7 cellular contexts compared by ENCODE assay signal in genomic region chr9:41272879-41273548, GRCh38.
DNase-seq lines count a peak whose midpoint lies in the region; ATAC-seq and TF ChIP-seq lines count a peak whose summit lies in the region.
"Not testable (repeated sequence)": the region's sequence is repeated elsewhere in the genome, so short reads cannot be mapped to it uniquely, and the experiment has no call there.

No MANE protein-coding gene starts in this region.

- not testable (repeated sequence) for H3K36me3 Mint-ChIP-seq in activated CD8-positive, alpha-beta memory T cell treated with anti-CD3 and anti-CD28 coated beads, Interleukin-2, amount 10 ng/mL, durations not matched to agents 7 days and 5 days

- H3K9ac ChIP-seq in Loucy (ENCODE audit: low read depth, low read length, poor library complexity, severe bottlenecking); colonic mucosa (ENCODE audit: low read depth in 2 of 2, low read length in 2 of 2): not testable (repeated sequence)

- H3K27me3 ChIP-seq in Loucy (ENCODE audit: insufficient read depth, low read length, poor library complexity, severe bottlenecking); colonic mucosa; kidney epithelial cell (ENCODE audit: control insufficient read depth, insufficient read depth, low read length): not testable (repeated sequence)
- peaks cover 0 to 20% (median 3%) of the 10 kb centered on the region in 3 donors for H3K27me3 ChIP-seq in sigmoid colon

- 10 to 17% methylated on average over 39 of the region's 49 CpGs for WGBS in sigmoid colon, 2 donors

- H3K4me3 ChIP-seq in Loucy (ENCODE audit: low read length, poor library complexity, severe bottlenecking) (peak overlapping the region; percentile 59), colonic mucosa (peak overlapping the region; percentile 38), kidney epithelial cell (ENCODE audit: low read depth, low read length) (peak overlapping the region; percentile 32), sigmoid colon (peak overlapping the region; percentile 22 to 51 (median 45))

- not testable (repeated sequence) for H4K20me1 ChIP-seq in Loucy (ENCODE audit: insufficient read depth, low read length, poor library complexity, severe bottlenecking)

- H3K4me3 Mint-ChIP-seq in activated CD8-positive, alpha-beta memory T cell treated with anti-CD3 and anti-CD28 coated beads, Interleukin-2, amount 10 ng/mL, durations not matched to agents 7 days and 5 days, result peak overlapping the region; percentile 44

- DNase-seq in activated CD8-positive, alpha-beta memory T cell treated with anti-CD3 and anti-CD28 coated beads, Interleukin-2, amount 10 ng/mL, durations not matched to agents 7 days and 5 days, result peak; percentile 61
- peak; percentile 28 for DNase-seq in colonic mucosa
- not testable (repeated sequence) for DNase-seq in kidney epithelial cell (ENCODE audit: low read depth)
- DNase-seq in sigmoid colon, result peak; percentile 65

- not testable (repeated sequence) for H2AFZ ChIP-seq in Loucy (ENCODE audit: low read length)

- H3K79me2 ChIP-seq in Loucy (ENCODE audit: insufficient read depth, low read length), result not testable (repeated sequence)

- not testable (repeated sequence) for H3K4me1 Mint-ChIP-seq in activated CD8-positive, alpha-beta memory T cell treated with anti-CD3 and anti-CD28 coated beads, Interleukin-2, amount 10 ng/mL, durations not matched to agents 7 days and 5 days

- H3K27ac ChIP-seq in colonic mucosa, result not testable (repeated sequence)
- peak overlapping the region in 1 of 4 donors; percentile 58 for H3K27ac ChIP-seq in sigmoid colon

- H3K27me3 Mint-ChIP-seq in activated CD8-positive, alpha-beta memory T cell treated with anti-CD3 and anti-CD28 coated beads, Interleukin-2, amount 10 ng/mL, durations not matched to agents 7 days and 5 days, result not testable (repeated sequence)

- H3K9me3 Mint-ChIP-seq in activated CD8-positive, alpha-beta memory T cell treated with anti-CD3 and anti-CD28 coated beads, Interleukin-2, amount 10 ng/mL, durations not matched to agents 7 days and 5 days (ENCODE audit: low read depth), result not testable (repeated sequence)

- ATAC-seq in GM18868 (IDR thresholded peaks at IDR 0.05; ENCODE audit: unreplicated experiment) (peak; percentile 30), HG02610 (IDR thresholded peaks at IDR 0.05; ENCODE audit: unreplicated experiment) (peak; percentile 31)
- not testable (repeated sequence) for ATAC-seq in activated CD8-positive, alpha-beta memory T cell treated with anti-CD3 and anti-CD28 coated beads, Interleukin-2, amount 10 ng/mL, durations not matched to agents 7 days and 5 days

- not testable (repeated sequence) for H3K27ac Mint-ChIP-seq in activated CD8-positive, alpha-beta memory T cell treated with anti-CD3 and anti-CD28 coated beads, Interleukin-2, amount 10 ng/mL, durations not matched to agents 7 days and 5 days

- H3K4me1 ChIP-seq in Loucy (ENCODE audit: insufficient read depth, low read length, poor library complexity, severe bottlenecking); colonic mucosa; sigmoid colon: not testable (repeated sequence)

- H3K9me2 ChIP-seq in Loucy (replicated peaks; ENCODE audit: low read depth, low read length), result not testable (repeated sequence)

- not testable (repeated sequence) for H3K4me2 ChIP-seq in Loucy (ENCODE audit: low read depth, low read length, poor library complexity, severe bottlenecking)

- TF ChIP-seq EP300 in sigmoid colon (IDR thresholded peaks at IDR 0.05), result not testable (repeated sequence)

- not testable (repeated sequence) for H3K9me3 ChIP-seq in Loucy (ENCODE audit: insufficient read depth, low read depth, low read length); colonic mucosa; sigmoid colon

- H3K36me3 ChIP-seq in Loucy (ENCODE audit: insufficient read depth, low read length); colonic mucosa; kidney epithelial cell (ENCODE audit: control insufficient read depth, insufficient read depth, low read length); sigmoid colon: not testable (repeated sequence)

- intact Hi-C loops in colonic mucosa (cut with DNase I); sigmoid colon (cut with DNase I): not testable (repeated sequence)

- not testable (repeated sequence) for TF ChIP-seq POLR2A in sigmoid colon (IDR thresholded peaks at IDR 0.05)

- not testable (repeated sequence) for H3F3A ChIP-seq in Loucy (ENCODE audit: low read depth)

- CTCF ChIA-PET in activated CD8-positive, alpha-beta memory T cell treated with anti-CD3 and anti-CD28 coated beads, Interleukin-2, amount 10 ng/mL, durations not matched to agents 7 days and 5 days (lab: Charles Lee), result not testable (repeated sequence)

- TF ChIP-seq CTCF in Loucy (conservative IDR thresholded peaks at IDR 0.05; ENCODE audit: low read length); colonic mucosa (IDR thresholded peaks at IDR 0.05); kidney epithelial cell (IDR thresholded peaks at IDR 0.05; ENCODE audit: insufficient read depth, low read length, poor library complexity, severe bottlenecking); sigmoid colon (IDR thresholded peaks at IDR 0.05): not testable (repeated sequence)
